Comparison of ENCODE assay signal across 15 cellular contexts in genomic region chr12:72133497-72134055, GRCh38.
DNase-seq lines count a peak whose midpoint lies in the region; ATAC-seq and TF ChIP-seq lines count a peak whose summit lies in the region.
"Had no signal": no experiment of that assay in that cellular context is flagged by ENCODE, and none has a peak within 500 bp of the region (broad histone marks: within the 10 kb centered on the region; RNA-seq: fewer than 3 reads in every experiment).

No MANE protein-coding gene starts in this region.

- H3K4me3 ChIP-seq in GM23338 = no peak overlapping the region
- H3K4me3 ChIP-seq: lower lobe of right lung, suprapubic skin had no signal

- H3K27me3 Mint-ChIP-seq in GM23338 (ENCODE audit: insufficient read depth, low read depth, poor library complexity) = peaks cover 2% of the 10 kb centered on the region
- H3K27me3 Mint-ChIP-seq: activated naive CD4-positive, alpha-beta T cell treated with anti-CD3 and anti-CD28 coated beads, Interleukin-2, amount 10 ng/mL, durations not matched to agents 7 days and 5 days had no signal

- ATAC-seq in GM23338 = peak; percentile 89
- ATAC-seq in GM21360 (IDR thresholded peaks at IDR 0.05; ENCODE audit: unreplicated experiment) = no peak
- ATAC-seq: lower lobe of right lung had no signal

- no peaks in the 10 kb centered on the region for H4K20me1 ChIP-seq in GM23338 (replicated peaks; ENCODE audit: insufficient read depth)

- peaks cover 4% of the 10 kb centered on the region for H3K9me2 ChIP-seq in GM23338 (ENCODE audit: insufficient read depth)

- peaks cover 48% of the 10 kb centered on the region for H3K4me1 ChIP-seq in GM23338 (ENCODE audit: insufficient read depth)
- H3K4me1 ChIP-seq: lower lobe of right lung, suprapubic skin had no signal

- H2AFZ ChIP-seq in GM23338 = peak overlapping the region; percentile 91; the same call in 1 of the 2 replicates

- H3F3A ChIP-seq in GM23338 (replicated peaks; ENCODE audit: low read depth) = no peaks in the 10 kb centered on the region

- no peaks in the 10 kb centered on the region for H3K36me3 ChIP-seq in GM23338 (ENCODE audit: insufficient read depth)
- H3K36me3 ChIP-seq: lower lobe of right lung, suprapubic skin had no signal

- H3K4me2 ChIP-seq in GM23338 = 0 out of 2 replicates have a peak overlapping the region, but pooled peaks have one; percentile 22

- peaks cover 34% of the 10 kb centered on the region for H3K4me1 Mint-ChIP-seq in GM23338
- H3K4me1 Mint-ChIP-seq: activated naive CD4-positive, alpha-beta T cell treated with anti-CD3 and anti-CD28 coated beads, Interleukin-2, amount 10 ng/mL, durations not matched to agents 7 days and 5 days; neural crest cell had no signal

- H3K36me3 Mint-ChIP-seq in GM23338 (ENCODE audit: low read depth) = no peaks in the 10 kb centered on the region
- H3K36me3 Mint-ChIP-seq: activated naive CD4-positive, alpha-beta T cell treated with anti-CD3 and anti-CD28 coated beads, Interleukin-2, amount 10 ng/mL, durations not matched to agents 7 days and 5 days had no signal

- H3K9me3 Mint-ChIP-seq in GM23338 = no peaks in the 10 kb centered on the region
- H3K9me3 Mint-ChIP-seq: activated naive CD4-positive, alpha-beta T cell treated with anti-CD3 and anti-CD28 coated beads, Interleukin-2, amount 10 ng/mL, durations not matched to agents 7 days and 5 days had no signal

- no peaks in the 10 kb centered on the region for H3K27me3 ChIP-seq in GM23338 (ENCODE audit: insufficient read depth)
- H3K27me3 ChIP-seq: suprapubic skin had no signal

- H3K27ac ChIP-seq in GM23338 (ENCODE audit: low read depth) = peak overlapping the region; percentile 57; the same call in 1 of the 2 replicates
- H3K27ac ChIP-seq: lower lobe of right lung, suprapubic skin had no signal

- H3K27ac Mint-ChIP-seq in GM23338 = no peak overlapping the region
- H3K27ac Mint-ChIP-seq: activated naive CD4-positive, alpha-beta T cell treated with anti-CD3 and anti-CD28 coated beads, Interleukin-2, amount 10 ng/mL, durations not matched to agents 7 days and 5 days had no signal

- no peaks in the 10 kb centered on the region for H3K79me2 ChIP-seq in GM23338 (replicated peaks; ENCODE audit: insufficient read depth)

- H3K4me3 Mint-ChIP-seq in GM23338 = no peak overlapping the region
- H3K4me3 Mint-ChIP-seq: activated naive CD4-positive, alpha-beta T cell treated with anti-CD3 and anti-CD28 coated beads, Interleukin-2, amount 10 ng/mL, durations not matched to agents 7 days and 5 days; neural crest cell had no signal

- DNase-seq in COR-L47 (lab: John Stamatoyannopoulos, UW) = peak; percentile 5
- peak; percentile 32 for DNase-seq in GM23338 (ENCODE audit: low spot score)
- DNase-seq in SK-N-DZ (ENCODE audit: low spot score) = peak; percentile 14
- DNase-seq in iris pigment epithelial cell (ENCODE audit: low read depth) = peak; percentile 1
- no peak for DNase-seq in middle frontal gyrus (ENCODE audit: extremely low spot score, low spot score)
- DNase-seq in NCI-H526 treated with DMSO at 0.1 percent for 48 hours (lab: John Stamatoyannopoulos, UW) = no peak
- no peak for DNase-seq in T-helper 9 cell
- DNase-seq: activated naive CD4-positive, alpha-beta T cell treated with anti-CD3 and anti-CD28 coated beads, Interleukin-2, amount 10 ng/mL, durations not matched to agents 7 days and 5 days; hippocampal formation; lower lobe of right lung; NCI-H1105; NCI-H524 treated with DMSO at 0.1 percent for 48 hours had no signal

- TF ChIP-seq CTCF in GM23338 (conservative IDR thresholded peaks at IDR 0.05; ENCODE audit: low read depth in 2 of 2) = peak; percentile 45 to 68

TF ChIP-seq in GM23338, 12 proteins besides CTCF, POLR2A, EP300 and RAD21:
- TF ChIP-seq POLR2AphosphoS5 (IDR thresholded peaks at IDR 0.05; ENCODE audit: low read depth) (no peak), ZNF462 (CRISPR knock-in tag; IDR thresholded peaks at IDR 0.05) (no peak), CREB1 (CRISPR knock-in tag; IDR thresholded peaks at IDR 0.05; ENCODE audit: low read depth) (no peak), EZH2phosphoT487 (IDR thresholded peaks at IDR 0.05; ENCODE audit: unreplicated experiment) (no peak), ZNF114 (CRISPR knock-in tag; IDR thresholded peaks at IDR 0.05) (no peak)

Comparison
In these comparisons a context has a peak if more than half of its experiments do, and no peak if none do; other contexts are left out.
1. DNase-seq: peak in COR-L47 (single experiment), GM23338 (single experiment), SK-N-DZ (single experiment) and iris pigment epithelial cell (single experiment); none in middle frontal gyrus (single experiment), NCI-H526 treated with DMSO at 0.1 percent for 48 hours (single experiment) and T-helper 9 cell (single experiment).